In genomic region chr9:38405841-38406240, GRCh38 we compare ENCODE assay signal across 19 cellular contexts. TPM values are rescaled to one million over a fixed set of nuclear protein-coding genes. Genes with fewer than 3 reads are reported as not detected.
"Had no signal": no experiment of that assay in that cellular context is flagged by ENCODE, and none has a peak within 500 bp of the region (broad histone marks: within the 10 kb centered on the region; RNA-seq: fewer than 3 reads in every experiment).

No MANE protein-coding gene starts in this region.

- H3K27ac ChIP-seq: ascending aorta, ovary, sigmoid colon, thoracic aorta had no signal

- H3K4me3 Mint-ChIP-seq: activated naive CD8-positive, alpha-beta T cell treated with anti-CD3 and anti-CD28 coated beads, Interleukin-2, amount 10 ng/mL, durations not matched to agents 7 days and 5 days; effector memory CD8-positive, alpha-beta T cell; neural crest cell; stimulated activated effector memory CD8-positive, alpha-beta T cell treated with anti-CD3 and anti-CD28 coated beads, Interleukin-12 subunit alpha, Interleukin-12 subunit beta, amount 100 ng/mL, for 72 hours; T-helper 1 cell treated with Interleukin-12 subunit alpha and Interleukin-12 subunit beta and Interleukin-4 antibody, amounts not matched to agents 30 μg/mL and 1 μg/mL, for 36 hours; WTC11 had no signal

- ATAC-seq: effector memory CD8-positive, alpha-beta T cell; stimulated activated effector memory CD8-positive, alpha-beta T cell treated with anti-CD3 and anti-CD28 coated beads, Interleukin-12 subunit alpha, Interleukin-12 subunit beta, amount 100 ng/mL, for 72 hours; WTC11 had no signal

- H3K36me3 ChIP-seq: ovary, sigmoid colon had no signal

- H3K9me3 Mint-ChIP-seq: activated naive CD8-positive, alpha-beta T cell treated with anti-CD3 and anti-CD28 coated beads, Interleukin-2, amount 10 ng/mL, durations not matched to agents 7 days and 5 days; effector memory CD8-positive, alpha-beta T cell; neural crest cell; stimulated activated effector memory CD8-positive, alpha-beta T cell treated with anti-CD3 and anti-CD28 coated beads, Interleukin-12 subunit alpha, Interleukin-12 subunit beta, amount 100 ng/mL, for 72 hours; T-helper 1 cell treated with Interleukin-12 subunit alpha and Interleukin-12 subunit beta and Interleukin-4 antibody, amounts not matched to agents 30 μg/mL and 1 μg/mL, for 36 hours; WTC11 had no signal

- H3K4me3 ChIP-seq: ascending aorta, lung, ovary, sigmoid colon, thoracic aorta had no signal

- H3K36me3 Mint-ChIP-seq: activated naive CD8-positive, alpha-beta T cell treated with anti-CD3 and anti-CD28 coated beads, Interleukin-2, amount 10 ng/mL, durations not matched to agents 7 days and 5 days; stimulated activated effector memory CD8-positive, alpha-beta T cell treated with anti-CD3 and anti-CD28 coated beads, Interleukin-12 subunit alpha, Interleukin-12 subunit beta, amount 100 ng/mL, for 72 hours had no signal

- DNase-seq: activated CD4-positive, alpha-beta T cell treated with anti-CD3 and anti-CD28 coated beads for 48 hours; activated CD8-positive, alpha-beta memory T cell treated with anti-CD3 and anti-CD28 coated beads, Interleukin-2, amount 50 U/mL, for 48 hours; activated naive CD8-positive, alpha-beta T cell treated with anti-CD3 and anti-CD28 coated beads, Interleukin-2, amount 10 ng/mL, durations not matched to agents 7 days and 5 days; dermis blood vessel endothelial cell; effector memory CD8-positive, alpha-beta T cell; foreskin melanocyte; head of caudate nucleus; midbrain; ovary; sigmoid colon had no signal

- H3K27me3 ChIP-seq: ascending aorta, ovary had no signal

- H3K4me1 Mint-ChIP-seq: activated naive CD8-positive, alpha-beta T cell treated with anti-CD3 and anti-CD28 coated beads, Interleukin-2, amount 10 ng/mL, durations not matched to agents 7 days and 5 days; stimulated activated effector memory CD8-positive, alpha-beta T cell treated with anti-CD3 and anti-CD28 coated beads, Interleukin-12 subunit alpha, Interleukin-12 subunit beta, amount 100 ng/mL, for 72 hours had no signal

- H3K27ac Mint-ChIP-seq: activated naive CD8-positive, alpha-beta T cell treated with anti-CD3 and anti-CD28 coated beads, Interleukin-2, amount 10 ng/mL, durations not matched to agents 7 days and 5 days; effector memory CD8-positive, alpha-beta T cell; stimulated activated effector memory CD8-positive, alpha-beta T cell treated with anti-CD3 and anti-CD28 coated beads, Interleukin-12 subunit alpha, Interleukin-12 subunit beta, amount 100 ng/mL, for 72 hours; T-helper 1 cell treated with Interleukin-12 subunit alpha and Interleukin-12 subunit beta and Interleukin-4 antibody, amounts not matched to agents 30 μg/mL and 1 μg/mL, for 36 hours; WTC11 had no signal

- H3K9me3 ChIP-seq: ascending aorta, ovary, sigmoid colon, thoracic aorta had no signal

RNA-seq across cellular contexts. Expression of gene IGFBPL1, which starts 18.4 kb away (rescaled TPM):
- total RNA-seq: activated naive CD8-positive, alpha-beta T cell treated with anti-CD3 and anti-CD28 coated beads, Interleukin-2, amount 10 ng/mL, durations not matched to agents 7 days and 5 days; bronchial epithelial cell; ureter had no signal
